ENCODE assay signal across 14 cellular contexts in the genomic region with DNA sequence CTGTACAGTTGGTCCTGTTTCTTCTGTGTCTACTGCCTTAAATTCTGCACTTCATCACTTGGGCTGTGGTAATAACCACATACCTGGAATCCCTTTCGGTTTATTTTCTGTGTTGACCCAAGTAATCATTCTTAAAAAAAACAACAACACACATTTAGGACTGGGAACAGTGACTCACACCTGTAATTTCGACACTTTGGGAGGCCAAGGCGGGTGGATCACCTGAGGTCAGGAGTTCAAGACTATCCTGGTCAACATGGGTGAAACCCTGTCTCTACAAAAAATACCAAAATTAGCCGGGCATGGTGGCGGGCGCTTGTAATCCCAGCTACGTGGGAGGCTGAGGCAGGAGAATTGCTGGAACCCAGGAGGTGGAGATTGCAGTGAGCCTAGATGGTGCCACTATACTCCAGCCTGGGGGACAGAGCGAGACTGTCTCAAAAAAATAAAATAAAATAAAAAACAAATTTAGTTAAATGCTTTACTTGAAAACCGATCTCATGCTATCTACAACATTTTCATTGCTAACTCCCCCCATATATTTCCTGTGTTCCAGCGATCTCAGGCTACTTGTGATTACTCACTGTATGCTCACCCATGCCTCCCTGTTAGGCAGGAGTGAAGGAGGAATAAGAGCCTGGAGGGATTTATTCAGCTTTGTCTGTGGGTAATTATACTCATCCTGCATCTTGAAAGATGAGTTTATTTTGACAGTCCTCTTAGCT. TPM values are rescaled to one million over a fixed set of nuclear protein-coding genes. Genes with fewer than 3 reads are reported as not detected.
A peak's percentile ranks its signal among the peaks of the same experiment; 100 is the strongest.
DNase-seq lines count a peak whose midpoint lies in the region; ATAC-seq, FAIRE-seq and TF ChIP-seq lines count a peak whose summit lies in the region.
"Had no signal": no experiment of that assay in that cellular context is flagged by ENCODE, and none has a peak within 500 bp of the region (broad histone marks: within the 10 kb centered on the region; RNA-seq: fewer than 3 reads in every experiment).

No MANE protein-coding gene starts in this region.

- H3K4me1 ChIP-seq in hepatocyte (ENCODE audit: insufficient read depth), result peaks cover 13% of the 10 kb centered on the region

- TF ChIP-seq CTCF in hepatocyte (IDR thresholded peaks at IDR 0.05; ENCODE audit: poor library complexity), result no peak

- no peak for FAIRE-seq in HTR-8/SVneo (lab: Jason Lieb, UNC)

- peaks cover 98% of the 10 kb centered on the region for H3K79me2 ChIP-seq in hepatocyte

- no peaks in the 10 kb centered on the region for H3K9me3 ChIP-seq in hepatocyte (ENCODE audit: low read depth)
- H3K9me3 ChIP-seq: thyroid gland had no signal

- no peak overlapping the region for H2AFZ ChIP-seq in hepatocyte

- in situ Hi-C loops in ACHN (cut with HindIII; ENCODE audit: low pct_ligation_motif_present, low pct_unique_long_range_greater_than_20kb, low sequenced_read_pairs), result no loop called here

- WGBS in hepatocyte (ENCODE audit: low lambda C conversion rate, missing lambda C conversion rate), result 82% methylated on average over 10 of the region's 10 CpGs

- DNase-seq in ACHN, result peak; percentile 37
- DNase-seq in HTR-8/SVneo (ENCODE audit: insufficient read length, low spot score), result peak; percentile 56
- DNase-seq in amniotic epithelial cell (ENCODE audit: low read depth), result peak; percentile 82
- no peak for DNase-seq in hepatocyte (ENCODE audit: low spot score)
- no peak for DNase-seq in NCI-H526 (lab: John Stamatoyannopoulos, UW)
- no peak for DNase-seq in activated CD8-positive, alpha-beta memory T cell treated with anti-CD3 and anti-CD28 coated beads, Interleukin-2, amount 50 U/mL, for 48 hours
- DNase-seq in COR-L47 (lab: John Stamatoyannopoulos, UW), result no peak
- DNase-seq: activated CD4-positive, alpha-beta memory T cell treated with anti-CD3 and anti-CD28 coated beads, Interleukin-2, amount 10 ng/mL, durations not matched to agents 7 days and 5 days; H7; NCI-H526 treated with DMSO at 0.1 percent for 48 hours; thyroid gland had no signal

- H3K27ac ChIP-seq in hepatocyte, result no peak overlapping the region
- H3K27ac ChIP-seq: thyroid gland had no signal

- no peaks in the 10 kb centered on the region for H3K27me3 ChIP-seq in hepatocyte
- H3K27me3 ChIP-seq: thyroid gland had no signal

- no peak for ATAC-seq in GM18511 (IDR thresholded peaks at IDR 0.05; ENCODE audit: unreplicated experiment)
- ATAC-seq: activated naive CD4-positive, alpha-beta T cell treated with anti-CD3 and anti-CD28 coated beads, Interleukin-2, amount 50 U/mL, for 72 hours; sciatic nerve had no signal

- H3K4me3 ChIP-seq in hepatocyte, result no peak overlapping the region
- H3K4me3 ChIP-seq: thyroid gland had no signal

- H3K36me3 ChIP-seq in hepatocyte (replicated peaks; ENCODE audit: insufficient read depth, low read depth), result no peaks in the 10 kb centered on the region
- H3K36me3 ChIP-seq: thyroid gland had no signal

- no peaks in the 10 kb centered on the region for H3K9me2 ChIP-seq in hepatocyte (replicated peaks; ENCODE audit: insufficient read depth)

- H3K4me2 ChIP-seq in hepatocyte, result peak overlapping the region; percentile 15

- H4K20me1 ChIP-seq in hepatocyte (ENCODE audit: insufficient read depth, poor library complexity, severe bottlenecking), result peaks cover 98% of the 10 kb centered on the region

RNA-seq across cellular contexts. Expression of a gene that starts 18.2 kb away (rescaled TPM):
- 123 and 133 TPM in 2 replicates for total RNA-seq in hepatocyte
- 78.1 and 82.1 TPM in 2 replicates for polyA plus RNA-seq in hepatocyte

Comparison
In these comparisons a context has a peak if more than half of its experiments do, and no peak if none do; other contexts are left out.
1. DNase-seq: peak in ACHN (single experiment), HTR-8/SVneo (single experiment) and amniotic epithelial cell (single experiment); none in hepatocyte (single experiment), NCI-H526 (0 of 2), activated CD8-positive, alpha-beta memory T cell treated with anti-CD3 and anti-CD28 coated beads, Interleukin-2, amount 50 U/mL, for 48 hours (single experiment) and COR-L47 (single experiment).